ENCODE assay signal across 1 cellular context in the genomic region with DNA sequence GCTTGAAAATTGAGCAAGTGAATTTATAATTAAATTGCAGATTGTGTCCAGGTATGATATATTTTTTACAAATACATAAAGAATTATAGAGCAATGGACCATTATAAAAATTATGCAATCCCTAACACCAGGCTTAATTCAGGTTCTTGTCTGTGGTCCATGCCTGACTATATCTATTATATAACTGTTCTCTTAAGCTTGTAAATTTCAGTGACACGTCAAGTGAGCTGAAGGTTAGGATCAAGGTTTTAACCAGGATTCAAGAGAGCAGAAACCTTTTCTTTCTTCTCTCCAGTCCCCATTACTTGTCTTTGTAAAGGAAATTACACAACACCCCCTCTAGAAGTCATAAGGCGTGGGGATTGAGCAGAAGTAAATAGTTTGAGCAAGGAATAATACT.
TF ChIP-seq lines count a peak whose summit lies in the region.

No MANE protein-coding gene starts in this region.

TF ChIP-seq in IMR-90, 13 proteins besides CTCF, POLR2A, EP300 and RAD21:
- 0 out of 2 replicates have a peak, but pooled peaks have one; percentile 46 for TF ChIP-seq CEBPB (IDR thresholded peaks at IDR 0.05; ENCODE audit: low read depth, low read length)
- no peak for TF ChIP-seq SMC3 (IDR thresholded peaks at IDR 0.05; ENCODE audit: low read depth, low read length)
TF ChIP-seq in IMR-90: peak in this region for 1.
